14 cellular contexts compared by ENCODE assay signal in genomic region chr4:154720123-154720522, GRCh38. TPM values are rescaled to one million over a fixed set of nuclear protein-coding genes. Genes with fewer than 3 reads are reported as not detected.
DNase-seq lines count a peak whose midpoint lies in the region; ATAC-seq and TF ChIP-seq lines count a peak whose summit lies in the region.
"Had no signal": no experiment of that assay in that cellular context is flagged by ENCODE, and none has a peak within 500 bp of the region (broad histone marks: within the 10 kb centered on the region; RNA-seq: fewer than 3 reads in every experiment).

No MANE protein-coding gene starts in this region.

- peak; percentile 91 for DNase-seq in epithelial cell of proximal tubule (ENCODE audit: low read depth)
- DNase-seq in GDM1 (lab: John Stamatoyannopoulos, UW) = no peak
- DNase-seq in SHP77 (lab: John Stamatoyannopoulos, UW) = no peak
- DNase-seq in DMS153 treated with DMSO at 0.1 percent for 48 hours (lab: John Stamatoyannopoulos, UW; ENCODE audit: unreplicated experiment) = no peak
- no peak for DNase-seq in foreskin melanocyte
- DNase-seq: activated T-cell treated with anti-CD3 and anti-CD28 coated beads, Interleukin-2, amount 50 U/mL, for 1 hour; kidney; MG63; stimulated activated naive B cell treated with anti-CD40 and anti-IgM and Interleukin-4, amounts not matched to agents 10 μg/mL and 1 μg/mL and 100 μg/mL, for 72 hours had no signal

- no peak for TF ChIP-seq CTCF in epithelial cell of proximal tubule (conservative IDR thresholded peaks at IDR 0.05; ENCODE audit: low read depth, low read length)

- peak; percentile 89 for ATAC-seq in GM18861 (IDR thresholded peaks at IDR 0.05; ENCODE audit: unreplicated experiment)
- peak; percentile 80 for ATAC-seq in GM21717 (IDR thresholded peaks at IDR 0.05; ENCODE audit: unreplicated experiment)
- peak; percentile 83 for ATAC-seq in HG03196 (IDR thresholded peaks at IDR 0.05; ENCODE audit: unreplicated experiment)

- no peak overlapping the region for H3K4me3 ChIP-seq in epithelial cell of proximal tubule (ENCODE audit: low read depth, low read length)
- H3K4me3 ChIP-seq: cardiac muscle cell, MG63, neural progenitor cell had no signal

RNA-seq across cellular contexts. Expression of gene LRAT, which starts 23.7 kb away (rescaled TPM):
- 0.43 and 2.2 TPM in 2 replicates for total RNA-seq in epithelial cell of proximal tubule
